16 cellular contexts compared by ENCODE assay signal in genomic region chr11:12786450-12786849, GRCh38.
"Had no signal": no experiment of that assay in that cellular context is flagged by ENCODE, and none has a peak within 500 bp of the region (broad histone marks: within the 10 kb centered on the region; RNA-seq: fewer than 3 reads in every experiment).

No MANE protein-coding gene starts in this region.

- H3K4me3 ChIP-seq: sigmoid colon had no signal

- H3K9me3 Mint-ChIP-seq: activated CD8-positive, alpha-beta T cell treated with anti-CD3 and anti-CD28 coated beads for 36 hours; activated naive CD4-positive, alpha-beta T cell treated with anti-CD3 and anti-CD28 coated beads, Interleukin-2, amount 50 U/mL, for 72 hours; natural killer cell treated with Interleukin-12 subunit alpha and Interleukin-12 subunit beta and Interleukin-15 and Interleukin-18, amount 100 ng/mL, for 72 hours; stimulated activated naive CD8-positive, alpha-beta T cell treated with anti-CD3 and anti-CD28 coated beads, Interleukin-15, amount 100 ng/mL, for 72 hours; type B pancreatic cell had no signal

- H3K36me3 Mint-ChIP-seq: activated naive CD4-positive, alpha-beta T cell treated with anti-CD3 and anti-CD28 coated beads, Interleukin-2, amount 50 U/mL, for 72 hours; natural killer cell treated with Interleukin-12 subunit alpha and Interleukin-12 subunit beta and Interleukin-15 and Interleukin-18, amount 100 ng/mL, for 72 hours had no signal

- H3K9me3 ChIP-seq: sigmoid colon had no signal

- H3K27ac Mint-ChIP-seq: activated CD8-positive, alpha-beta T cell treated with anti-CD3 and anti-CD28 coated beads for 36 hours; natural killer cell treated with Interleukin-12 subunit alpha and Interleukin-12 subunit beta and Interleukin-15 and Interleukin-18, amount 100 ng/mL, for 72 hours; stimulated activated naive CD8-positive, alpha-beta T cell treated with anti-CD3 and anti-CD28 coated beads, Interleukin-15, amount 100 ng/mL, for 72 hours; type B pancreatic cell had no signal

- DNase-seq: activated CD4-positive, alpha-beta T cell treated with anti-CD3 and anti-CD28 coated beads for 4 hours; activated CD8-positive, alpha-beta T cell treated with anti-CD3 and anti-CD28 coated beads for 36 hours; activated effector memory CD4-positive, alpha-beta T cell treated with anti-CD3 and anti-CD28 coated beads, Interleukin-2, amount 50 U/mL, for 16 hours; activated T-cell treated with anti-CD3 and anti-CD28 coated beads, Interleukin-2, amount 50 U/mL, for 48 hours; cerebellar nuclear complex; dermis blood vessel endothelial cell; erythroblast; hypothalamus; kidney; mesenchymal stem cell; sigmoid colon; stimulated activated CD4-positive, alpha-beta T cell treated with anti-CD3 and anti-CD28 coated beads, Interleukin-1b, Interleukin-23, amount 100 ng/mL, for 48 hours; stimulated activated naive CD8-positive, alpha-beta T cell treated with anti-CD3 and anti-CD28 coated beads, Interleukin-15, amount 100 ng/mL, for 72 hours had no signal

- H3K27ac ChIP-seq: sigmoid colon had no signal

- H3K27me3 ChIP-seq: sigmoid colon had no signal

- H3K4me3 Mint-ChIP-seq: activated CD8-positive, alpha-beta T cell treated with anti-CD3 and anti-CD28 coated beads for 36 hours; natural killer cell treated with Interleukin-12 subunit alpha and Interleukin-12 subunit beta and Interleukin-15 and Interleukin-18, amount 100 ng/mL, for 72 hours; stimulated activated naive CD8-positive, alpha-beta T cell treated with anti-CD3 and anti-CD28 coated beads, Interleukin-15, amount 100 ng/mL, for 72 hours; type B pancreatic cell had no signal

- ATAC-seq: activated CD8-positive, alpha-beta T cell treated with anti-CD3 and anti-CD28 coated beads for 36 hours; activated naive CD4-positive, alpha-beta T cell treated with anti-CD3 and anti-CD28 coated beads, Interleukin-2, amount 50 U/mL, for 72 hours; natural killer cell treated with Interleukin-12 subunit alpha and Interleukin-12 subunit beta and Interleukin-15 and Interleukin-18, amount 100 ng/mL, for 72 hours; stimulated activated naive CD8-positive, alpha-beta T cell treated with anti-CD3 and anti-CD28 coated beads, Interleukin-15, amount 100 ng/mL, for 72 hours had no signal

- H3K4me1 Mint-ChIP-seq: stimulated activated naive CD8-positive, alpha-beta T cell treated with anti-CD3 and anti-CD28 coated beads, Interleukin-15, amount 100 ng/mL, for 72 hours had no signal

- H3K27me3 Mint-ChIP-seq: type B pancreatic cell had no signal

- H3K36me3 ChIP-seq: sigmoid colon had no signal
